ENCODE assay signal across 2 cellular contexts in genomic region chr17:47268964-47269363, GRCh38. TPM values are rescaled to one million over a fixed set of nuclear protein-coding genes. Genes with fewer than 3 reads are reported as not detected.
"Had no signal": no experiment of that assay in that cellular context is flagged by ENCODE, and none has a peak within 500 bp of the region (broad histone marks: within the 10 kb centered on the region; RNA-seq: fewer than 3 reads in every experiment).

No MANE protein-coding gene starts in this region.

RNA-seq across cellular contexts. Expression of gene MYL4, which starts 59.8 kb away (rescaled TPM):
- total RNA-seq: M059J had no signal
- polyA plus RNA-seq: SK-N-SH had no signal
